1 cellular context compared by ENCODE assay signal in genomic region chr6:4319992-4320683, GRCh38.
TF ChIP-seq lines count a peak whose summit lies in the region.

No MANE protein-coding gene starts in this region.

TF ChIP-seq in K562, 482 proteins besides CTCF, POLR2A, EP300 and RAD21 (continued from another document):
- TF ChIP-seq ZNF175 (CRISPR knock-in tag; IDR thresholded peaks at IDR 0.05; ENCODE audit: low read depth), result peak; percentile 66; the same call in 1 of the 2 replicates
- peak; percentile 43; the same call in 1 of the 2 replicates for TF ChIP-seq ZNF239 (CRISPR knock-in tag; IDR thresholded peaks at IDR 0.05)
- no peak for TF ChIP-seq KLF13 (tag; IDR thresholded peaks at IDR 0.05; ENCODE audit: borderline replicate concordance, low read depth)
- peak; percentile 55; the same call in 1 of the 2 replicates for TF ChIP-seq JUND (IDR thresholded peaks at IDR 0.05; ENCODE audit: borderline replicate concordance, low read depth, low read length)
- TF ChIP-seq JUND (tag; IDR thresholded peaks at IDR 0.05; ENCODE audit: borderline replicate concordance, low read depth, low read length), result peak; percentile 13; the same call in 1 of the 3 replicates
- TF ChIP-seq, protein P1, sequence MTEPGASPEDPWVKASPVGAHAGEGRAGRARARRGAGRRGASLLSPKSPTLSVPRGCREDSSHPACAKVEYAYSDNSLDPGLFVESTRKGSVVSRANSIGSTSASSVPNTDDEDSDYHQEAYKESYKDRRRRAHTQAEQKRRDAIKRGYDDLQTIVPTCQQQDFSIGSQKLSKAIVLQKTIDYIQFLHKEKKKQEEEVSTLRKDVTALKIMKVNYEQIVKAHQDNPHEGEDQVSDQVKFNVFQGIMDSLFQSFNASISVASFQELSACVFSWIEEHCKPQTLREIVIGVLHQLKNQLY (CRISPR knock-in tag; conservative IDR thresholded peaks at IDR 0.05), result no peak
- no peak for TF ChIP-seq DACH1 (IDR thresholded peaks at IDR 0.05; ENCODE audit: partially characterized antibody)
- TF ChIP-seq, protein P2, sequence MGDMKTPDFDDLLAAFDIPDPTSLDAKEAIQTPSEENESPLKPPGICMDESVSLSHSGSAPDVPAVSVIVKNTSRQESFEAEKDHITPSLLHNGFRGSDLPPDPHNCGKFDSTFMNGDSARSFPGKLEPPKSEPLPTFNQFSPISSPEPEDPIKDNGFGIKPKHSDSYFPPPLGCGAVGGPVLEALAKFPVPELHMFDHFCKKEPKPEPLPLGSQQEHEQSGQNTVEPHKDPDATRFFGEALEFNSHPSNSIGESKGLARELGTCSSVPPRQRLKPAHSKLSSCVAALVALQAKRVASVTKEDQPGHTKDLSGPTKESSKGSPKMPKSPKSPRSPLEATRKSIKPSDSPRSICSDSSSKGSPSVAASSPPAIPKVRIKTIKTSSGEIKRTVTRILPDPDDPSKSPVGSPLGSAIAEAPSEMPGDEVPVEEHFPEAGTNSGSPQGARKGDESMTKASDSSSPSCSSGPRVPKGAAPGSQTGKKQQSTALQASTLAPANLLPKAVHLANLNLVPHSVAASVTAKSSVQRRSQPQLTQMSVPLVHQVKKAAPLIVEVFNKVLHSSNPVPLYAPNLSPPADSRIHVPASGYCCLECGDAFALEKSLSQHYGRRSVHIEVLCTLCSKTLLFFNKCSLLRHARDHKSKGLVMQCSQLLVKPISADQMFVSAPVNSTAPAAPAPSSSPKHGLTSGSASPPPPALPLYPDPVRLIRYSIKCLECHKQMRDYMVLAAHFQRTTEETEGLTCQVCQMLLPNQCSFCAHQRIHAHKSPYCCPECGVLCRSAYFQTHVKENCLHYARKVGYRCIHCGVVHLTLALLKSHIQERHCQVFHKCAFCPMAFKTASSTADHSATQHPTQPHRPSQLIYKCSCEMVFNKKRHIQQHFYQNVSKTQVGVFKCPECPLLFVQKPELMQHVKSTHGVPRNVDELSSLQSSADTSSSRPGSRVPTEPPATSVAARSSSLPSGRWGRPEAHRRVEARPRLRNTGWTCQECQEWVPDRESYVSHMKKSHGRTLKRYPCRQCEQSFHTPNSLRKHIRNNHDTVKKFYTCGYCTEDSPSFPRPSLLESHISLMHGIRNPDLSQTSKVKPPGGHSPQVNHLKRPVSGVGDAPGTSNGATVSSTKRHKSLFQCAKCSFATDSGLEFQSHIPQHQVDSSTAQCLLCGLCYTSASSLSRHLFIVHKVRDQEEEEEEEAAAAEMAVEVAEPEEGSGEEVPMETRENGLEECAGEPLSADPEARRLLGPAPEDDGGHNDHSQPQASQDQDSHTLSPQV (IDR thresholded peaks at IDR 0.05), result no peak
- no peak for TF ChIP-seq BCLAF1 (IDR thresholded peaks at IDR 0.05; ENCODE audit: borderline replicate concordance in 1 of 2, control insufficient read depth in 1 of 2, low read depth in 2 of 2, low read length in 1 of 2)
- TF ChIP-seq MEF2D (tag; conservative IDR thresholded peaks at IDR 0.05; ENCODE audit: low read depth), result 0 out of 2 replicates have a peak, but pooled peaks have one; percentile 28
- no peak for TF ChIP-seq ZNF695 (CRISPR knock-in tag; IDR thresholded peaks at IDR 0.05)
- TF ChIP-seq ADNP (tag; IDR thresholded peaks at IDR 0.05), result no peak
- TF ChIP-seq, protein P3, sequence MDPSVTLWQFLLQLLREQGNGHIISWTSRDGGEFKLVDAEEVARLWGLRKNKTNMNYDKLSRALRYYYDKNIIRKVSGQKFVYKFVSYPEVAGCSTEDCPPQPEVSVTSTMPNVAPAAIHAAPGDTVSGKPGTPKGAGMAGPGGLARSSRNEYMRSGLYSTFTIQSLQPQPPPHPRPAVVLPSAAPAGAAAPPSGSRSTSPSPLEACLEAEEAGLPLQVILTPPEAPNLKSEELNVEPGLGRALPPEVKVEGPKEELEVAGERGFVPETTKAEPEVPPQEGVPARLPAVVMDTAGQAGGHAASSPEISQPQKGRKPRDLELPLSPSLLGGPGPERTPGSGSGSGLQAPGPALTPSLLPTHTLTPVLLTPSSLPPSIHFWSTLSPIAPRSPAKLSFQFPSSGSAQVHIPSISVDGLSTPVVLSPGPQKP (CRISPR knock-in tag; IDR thresholded peaks at IDR 0.05), result no peak
- TF ChIP-seq RBM34 (IDR thresholded peaks at IDR 0.05; ENCODE audit: borderline replicate concordance, insufficient read depth, low read length), result no peak
- TF ChIP-seq SMARCE1 (IDR thresholded peaks at IDR 0.05), result peak; percentile 84; the same call in 1 of the 2 replicates
- no peak for TF ChIP-seq PHTF2 (CRISPR knock-in tag; IDR thresholded peaks at IDR 0.05)
- no peak for TF ChIP-seq HNRNPL (IDR thresholded peaks at IDR 0.05; ENCODE audit: low read depth, low read length)
- peak in 1 of 2 experiments; percentile 39 for TF ChIP-seq AFF1 (IDR thresholded peaks at IDR 0.05; ENCODE audit: low read depth in 1 of 2, partially characterized antibody in 2 of 2)
- TF ChIP-seq ZNF197 (CRISPR knock-in tag; IDR thresholded peaks at IDR 0.05; ENCODE audit: low read depth), result peak; percentile 42; the same call in 1 of the 2 replicates
- peak; percentile 66 for TF ChIP-seq CEBPB (tag; IDR thresholded peaks at IDR 0.05)
- no peak for TF ChIP-seq THRB (CRISPR knock-in tag; conservative IDR thresholded peaks at IDR 0.05)
- TF ChIP-seq, protein P4, sequence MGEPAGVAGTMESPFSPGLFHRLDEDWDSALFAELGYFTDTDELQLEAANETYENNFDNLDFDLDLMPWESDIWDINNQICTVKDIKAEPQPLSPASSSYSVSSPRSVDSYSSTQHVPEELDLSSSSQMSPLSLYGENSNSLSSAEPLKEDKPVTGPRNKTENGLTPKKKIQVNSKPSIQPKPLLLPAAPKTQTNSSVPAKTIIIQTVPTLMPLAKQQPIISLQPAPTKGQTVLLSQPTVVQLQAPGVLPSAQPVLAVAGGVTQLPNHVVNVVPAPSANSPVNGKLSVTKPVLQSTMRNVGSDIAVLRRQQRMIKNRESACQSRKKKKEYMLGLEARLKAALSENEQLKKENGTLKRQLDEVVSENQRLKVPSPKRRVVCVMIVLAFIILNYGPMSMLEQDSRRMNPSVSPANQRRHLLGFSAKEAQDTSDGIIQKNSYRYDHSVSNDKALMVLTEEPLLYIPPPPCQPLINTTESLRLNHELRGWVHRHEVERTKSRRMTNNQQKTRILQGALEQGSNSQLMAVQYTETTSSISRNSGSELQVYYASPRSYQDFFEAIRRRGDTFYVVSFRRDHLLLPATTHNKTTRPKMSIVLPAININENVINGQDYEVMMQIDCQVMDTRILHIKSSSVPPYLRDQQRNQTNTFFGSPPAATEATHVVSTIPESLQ (CRISPR knock-in tag; IDR thresholded peaks at IDR 0.05), result 0 out of 2 replicates have a peak, but pooled peaks have one; percentile 52
